ENCODE assay signal across 20 cellular contexts in the genomic region with DNA sequence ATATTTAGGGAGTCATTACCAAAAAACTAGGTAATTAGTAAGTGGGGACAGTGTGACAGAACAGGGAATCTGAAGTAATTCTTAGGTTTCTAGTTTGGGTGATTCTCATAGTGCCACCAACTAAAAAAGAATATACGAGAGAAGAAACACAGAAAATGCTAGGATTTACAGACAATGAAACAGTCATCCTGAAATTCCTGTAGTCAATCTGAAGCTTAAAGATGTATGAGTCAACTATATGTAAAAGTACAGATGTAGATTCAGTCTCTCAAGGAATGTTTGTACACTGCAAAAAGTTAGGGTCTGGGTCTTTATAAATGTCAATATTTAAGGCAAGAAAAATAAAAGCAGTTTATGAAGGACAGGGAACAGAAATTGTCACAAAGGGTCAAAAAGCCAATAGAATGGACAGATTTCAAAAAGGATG.
DNase-seq lines count a peak whose midpoint lies in the region; ATAC-seq, FAIRE-seq and TF ChIP-seq lines count a peak whose summit lies in the region.
"Had no signal": no experiment of that assay in that cellular context is flagged by ENCODE, and none has a peak within 500 bp of the region (broad histone marks: within the 10 kb centered on the region; RNA-seq: fewer than 3 reads in every experiment).

No MANE protein-coding gene starts in this region.

- POLR2A ChIA-PET in activated CD4-positive, alpha-beta T cell treated with anti-CD3 and anti-CD28 coated beads for 36 hours (lab: Charles Lee) = interaction anchor here (0.6 kb wide), 1 partner anchor 298 kb away, joined by 3 read pairs; no protein-coding TSS in a partner anchor

- no peaks in the 10 kb centered on the region for H3K4me1 ChIP-seq in colonic mucosa
- no peaks in the 10 kb centered on the region for H3K4me1 ChIP-seq in small intestine (ENCODE audit: control insufficient read depth in 2 of 2, insufficient read depth in 1 of 2, low read depth in 1 of 2, low read length in 1 of 2)
- H3K4me1 ChIP-seq: psoas muscle, thyroid gland had no signal

- no peaks in the 10 kb centered on the region for H3K27me3 Mint-ChIP-seq in activated CD4-positive, alpha-beta T cell treated with anti-CD3 and anti-CD28 coated beads for 36 hours
- H3K27me3 Mint-ChIP-seq: activated naive CD8-positive, alpha-beta T cell treated with anti-CD3 and anti-CD28 coated beads, Interleukin-2, amount 10 ng/mL, durations not matched to agents 7 days and 5 days had no signal

- peak; percentile 74 for ATAC-seq in activated CD4-positive, alpha-beta T cell treated with anti-CD3 and anti-CD28 coated beads for 36 hours
- peak; percentile 28 for ATAC-seq in HG02642 (IDR thresholded peaks at IDR 0.05; ENCODE audit: poor library complexity, unreplicated experiment)
- ATAC-seq: psoas muscle had no signal

- no peaks in the 10 kb centered on the region for H3K9me3 Mint-ChIP-seq in activated CD4-positive, alpha-beta T cell treated with anti-CD3 and anti-CD28 coated beads for 36 hours (ENCODE audit: low read depth)
- H3K9me3 Mint-ChIP-seq: activated naive CD8-positive, alpha-beta T cell treated with anti-CD3 and anti-CD28 coated beads, Interleukin-2, amount 10 ng/mL, durations not matched to agents 7 days and 5 days had no signal

- no peak for TF ChIP-seq CTCF in colonic mucosa (IDR thresholded peaks at IDR 0.05)

- H3K27ac ChIP-seq in colonic mucosa = peak overlapping the region; percentile 41
- H3K27ac ChIP-seq in small intestine (ENCODE audit: low read depth in 1 of 2, low read length in 1 of 2) = peak overlapping the region in 1 of 2 donors; percentile 73
- H3K27ac ChIP-seq: 22Rv1, C4-2B, GM23248, psoas muscle, thyroid gland had no signal

- no peaks in the 10 kb centered on the region for H3K36me3 ChIP-seq in colonic mucosa
- H3K36me3 ChIP-seq in small intestine (ENCODE audit: control insufficient read depth in 2 of 2, insufficient read depth in 2 of 2, low read length in 2 of 2) = peaks cover 0 to 4% of the 10 kb centered on the region in 2 donors

- intact Hi-C loops in activated CD4-positive, alpha-beta T cell treated with anti-CD3 and anti-CD28 coated beads for 36 hours (cut with DNase I, micrococcal nuclease) = no loop called here
- intact Hi-C loops in colonic mucosa (cut with DNase I) = loop anchor here (5.0 to 10.0 kb wide), 2 partner anchors 77 to 145 kb away; no protein-coding TSS in a partner anchor

- peaks cover 21% of the 10 kb centered on the region for H3K4me1 Mint-ChIP-seq in activated CD4-positive, alpha-beta T cell treated with anti-CD3 and anti-CD28 coated beads for 36 hours

- peak overlapping the region in 1 of 2 donors; percentile 65 for H3K9ac ChIP-seq in colonic mucosa (ENCODE audit: low read depth in 2 of 2, low read length in 2 of 2)
- H3K9ac ChIP-seq: GM23248 had no signal

- 59 to 90% (median 69%) methylated on average over 1 of the region's 1 CpG for WGBS in small intestine, 3 donors

- no peaks in the 10 kb centered on the region for H3K27me3 ChIP-seq in colonic mucosa
- no peaks in the 10 kb centered on the region for H3K27me3 ChIP-seq in small intestine (ENCODE audit: control insufficient read depth in 2 of 2, insufficient read depth in 2 of 2, low read length in 2 of 2)
- H3K27me3 ChIP-seq: thyroid gland had no signal

- H3K27ac Mint-ChIP-seq in activated CD4-positive, alpha-beta T cell treated with anti-CD3 and anti-CD28 coated beads for 36 hours = peak overlapping the region; percentile 69

- H3K9me3 ChIP-seq in colonic mucosa (no peaks in the 10 kb centered on the region), small intestine (ENCODE audit: control insufficient read depth, low read depth) (no peaks in the 10 kb centered on the region)
- H3K9me3 ChIP-seq: psoas muscle, thyroid gland had no signal

- FAIRE-seq in small intestine (lab: Jason Lieb, UNC) = no peak
- FAIRE-seq: islet of Langerhans had no signal

- DNase-seq in activated CD4-positive, alpha-beta T cell treated with anti-CD3 and anti-CD28 coated beads for 36 hours = no peak
- no peak for DNase-seq in activated CD4-positive, alpha-beta T cell treated with anti-CD3 and anti-CD28 coated beads for 48 hours
- DNase-seq in colonic mucosa (no peak), small intestine (peak; percentile 3), NCI-H2196 (lab: John Stamatoyannopoulos, UW; ENCODE audit: unreplicated experiment) (no peak), NCI-H1092 treated with DMSO at 0.1 percent for 48 hours (lab: John Stamatoyannopoulos, UW) (no peak)
- no peak for DNase-seq in activated CD8-positive, alpha-beta memory T cell treated with anti-CD3 and anti-CD28 coated beads, Interleukin-2, amount 50 U/mL, for 48 hours
- DNase-seq: activated naive CD8-positive, alpha-beta T cell treated with anti-CD3 and anti-CD28 coated beads, Interleukin-2, amount 10 ng/mL, durations not matched to agents 7 days and 5 days; central memory CD4-positive, alpha-beta T cell; EL; GM23248; NCI-H1048; NCI-H446; psoas muscle; T1000; thyroid gland had no signal

- peaks cover 50% of the 10 kb centered on the region for H3K36me3 Mint-ChIP-seq in activated CD4-positive, alpha-beta T cell treated with anti-CD3 and anti-CD28 coated beads for 36 hours (ENCODE audit: low read depth)

- H3K4me3 ChIP-seq in colonic mucosa (no peak overlapping the region), small intestine (ENCODE audit: low read depth in 1 of 2, low read length in 2 of 2) (peak overlapping the region in 1 of 2 donors; percentile 4)
- H3K4me3 ChIP-seq: GM23248, psoas muscle, thyroid gland had no signal

- CTCF ChIA-PET in activated CD4-positive, alpha-beta T cell treated with anti-CD3 and anti-CD28 coated beads for 36 hours (lab: Charles Lee) = no interaction called here

- no peak overlapping the region for H3K4me3 Mint-ChIP-seq in activated CD4-positive, alpha-beta T cell treated with anti-CD3 and anti-CD28 coated beads for 36 hours
- H3K4me3 Mint-ChIP-seq: activated naive CD8-positive, alpha-beta T cell treated with anti-CD3 and anti-CD28 coated beads, Interleukin-2, amount 10 ng/mL, durations not matched to agents 7 days and 5 days had no signal
